ENCODE assay signal across 1 cellular context in the genomic region with DNA sequence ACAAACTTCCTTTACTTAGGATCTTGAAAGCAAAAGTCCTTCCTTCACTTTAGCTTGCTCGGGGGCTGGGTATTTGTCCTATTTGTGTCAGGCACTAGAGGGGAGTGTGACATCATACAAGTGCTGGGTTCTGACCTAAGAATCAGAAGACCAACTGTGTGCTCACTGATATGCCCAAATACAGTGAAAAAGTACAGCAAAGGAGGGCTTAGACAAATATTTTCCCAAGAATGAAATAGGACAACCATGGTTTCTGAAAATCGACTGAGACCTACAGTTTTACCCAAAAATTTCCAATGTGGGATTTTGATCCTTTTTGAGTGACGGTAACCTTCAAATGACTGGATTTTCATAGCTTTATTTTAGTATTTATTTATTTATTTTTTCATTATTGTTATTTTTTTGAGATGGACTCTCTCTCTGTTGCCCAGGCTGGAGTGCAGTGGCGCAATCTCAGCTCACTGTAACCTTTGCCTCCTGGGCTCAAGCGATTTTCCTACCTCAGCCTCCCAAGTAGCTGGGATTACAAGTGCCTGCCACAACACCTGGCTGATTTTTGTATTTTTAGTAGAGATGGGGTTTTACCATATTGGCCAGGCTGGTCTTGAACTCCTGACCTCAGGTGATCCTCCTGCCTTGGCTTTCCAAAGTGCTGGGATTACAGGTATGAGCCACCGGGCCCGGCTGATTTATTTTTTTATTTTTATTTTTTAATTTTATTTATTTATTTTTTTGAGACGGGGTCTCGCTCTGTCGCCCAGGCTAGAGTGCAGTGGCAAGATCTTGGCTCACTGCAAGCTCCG.
TF ChIP-seq lines count a peak whose summit lies in the region.
"Not testable (repeated sequence)": the region's sequence is repeated elsewhere in the genome, so short reads cannot be mapped to it uniquely, and the experiment has no call there.

No MANE protein-coding gene starts in this region.

TF ChIP-seq in K562, 482 proteins besides CTCF, POLR2A, EP300 and RAD21 (continued from another document):
- TF ChIP-seq CREB1 (IDR thresholded peaks at IDR 0.05), result 0 out of 2 replicates have a peak, but pooled peaks have one; percentile 21
- TF ChIP-seq CREB1 (CRISPR knock-in tag; IDR thresholded peaks at IDR 0.05), result not testable (repeated sequence)
- TF ChIP-seq, protein P1, sequence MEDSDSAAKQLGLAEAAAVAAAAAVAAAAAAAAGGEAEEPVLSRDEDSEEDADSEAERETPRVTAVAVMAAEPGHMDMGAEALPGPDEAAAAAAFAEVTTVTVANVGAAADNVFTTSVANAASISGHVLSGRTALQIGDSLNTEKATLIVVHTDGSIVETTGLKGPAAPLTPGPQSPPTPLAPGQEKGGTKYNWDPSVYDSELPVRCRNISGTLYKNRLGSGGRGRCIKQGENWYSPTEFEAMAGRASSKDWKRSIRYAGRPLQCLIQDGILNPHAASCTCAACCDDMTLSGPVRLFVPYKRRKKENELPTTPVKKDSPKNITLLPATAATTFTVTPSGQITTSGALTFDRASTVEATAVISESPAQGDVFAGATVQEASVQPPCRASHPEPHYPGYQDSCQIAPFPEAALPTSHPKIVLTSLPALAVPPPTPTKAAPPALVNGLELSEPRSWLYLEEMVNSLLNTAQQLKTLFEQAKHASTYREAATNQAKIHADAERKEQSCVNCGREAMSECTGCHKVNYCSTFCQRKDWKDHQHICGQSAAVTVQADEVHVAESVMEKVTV (CRISPR knock-in tag; IDR thresholded peaks at IDR 0.05), result peak; percentile 25; the same call in 1 of the 2 replicates
